ENCODE assay signal across 13 cellular contexts in genomic region chr9:130382636-130383349, GRCh38.
"Had no signal": no experiment of that assay in that cellular context is flagged by ENCODE, and none has a peak within 500 bp of the region (broad histone marks: within the 10 kb centered on the region; RNA-seq: fewer than 3 reads in every experiment).

No MANE protein-coding gene starts in this region.

- H3K27me3 ChIP-seq: neutrophil had no signal

- H3K36me3 ChIP-seq: neutrophil had no signal

- DNase-seq: activated CD4-positive, alpha-beta T cell treated with anti-CD3 and anti-CD28 coated beads, Interleukin-2, amount 10 ng/mL, durations not matched to agents 7 days and 5 days; activated CD8-positive, alpha-beta memory T cell treated with anti-CD3 and anti-CD28 coated beads for 24 hours; activated naive CD4-positive, alpha-beta T cell; activated naive CD8-positive, alpha-beta T cell treated with anti-CD3 and anti-CD28 coated beads, Interleukin-2, amount 10 ng/mL, durations not matched to agents 7 days and 5 days; cortex of kidney; effector CD4-positive, alpha-beta T cell; foreskin keratinocyte; glutamatergic neuron; hypothalamus; left ventricle myocardium superior; mesenchymal stem cell; naive thymus-derived CD8-positive, alpha-beta T cell had no signal
